Comparison of ENCODE assay signal across 8 cellular contexts in the genomic region with DNA sequence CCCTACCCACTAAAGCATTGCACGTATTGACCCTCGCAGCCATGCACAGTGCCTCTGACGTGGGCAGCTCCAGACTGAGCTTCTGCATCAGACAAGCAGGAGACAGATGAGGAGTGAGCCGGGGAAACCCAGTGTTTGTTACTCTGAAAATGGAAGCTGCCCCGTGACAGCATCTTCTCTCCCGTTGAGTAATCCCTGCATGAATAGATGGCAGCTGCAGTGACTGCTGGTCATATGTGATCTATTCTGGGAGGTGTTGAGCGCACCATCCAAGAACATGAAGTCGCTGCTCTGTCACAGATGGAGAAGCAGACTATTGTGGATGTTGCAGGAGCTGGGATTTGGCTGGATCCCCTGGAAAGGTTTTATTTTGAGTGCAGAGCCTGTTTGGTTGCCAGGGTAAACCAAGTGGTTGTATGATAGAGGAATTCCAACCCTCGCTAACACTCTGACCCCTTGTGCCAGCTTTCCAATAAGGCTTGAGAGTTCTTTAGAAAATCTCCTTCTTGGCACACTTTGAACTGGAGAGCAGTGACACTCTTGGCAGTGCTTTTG.
DNase-seq lines count a peak whose midpoint lies in the region; ATAC-seq and TF ChIP-seq lines count a peak whose summit lies in the region.
"Had no signal": no experiment of that assay in that cellular context is flagged by ENCODE, and none has a peak within 500 bp of the region (broad histone marks: within the 10 kb centered on the region; RNA-seq: fewer than 3 reads in every experiment).

No MANE protein-coding gene starts in this region.

- DNase-seq in SHP77 (lab: John Stamatoyannopoulos, UW) = peak; percentile 62 to 66
- DNase-seq in right atrium auricular region (ENCODE audit: low spot score) = peak; percentile 85
- DNase-seq in thoracic aorta (ENCODE audit: low spot score) = peak; percentile 38
- DNase-seq in GOT3 (lab: John Stamatoyannopoulos, UW) = no peak
- DNase-seq in NCI-H1048 (lab: John Stamatoyannopoulos, UW) = no peak
- no peak for DNase-seq in NCI-H2081 (lab: John Stamatoyannopoulos, UW)
- DNase-seq: trophoblast cell had no signal

- H3K9me3 ChIP-seq in right atrium auricular region (peaks cover 0 to 14% of the 10 kb centered on the region in 2 donors), thoracic aorta (no peaks in the 10 kb centered on the region)

- ATAC-seq in GM21447 (IDR thresholded peaks at IDR 0.05; ENCODE audit: unreplicated experiment) (peak; percentile 52), thoracic aorta (ENCODE audit: insufficient number of reproducible peaks, low FRiP score, low read depth) (peak; percentile 79)

- H3K27ac ChIP-seq in right atrium auricular region (peak overlapping the region; percentile 86 to 90), thoracic aorta (peak overlapping the region; percentile 73 to 76)

- H3K4me3 ChIP-seq in right atrium auricular region (peak overlapping the region in 1 of 2 donors; percentile 7), thoracic aorta (peak overlapping the region; percentile 65)

- H3K36me3 ChIP-seq in right atrium auricular region (no peaks in the 10 kb centered on the region), thoracic aorta (no peaks in the 10 kb centered on the region)

- TF ChIP-seq CTCF in right atrium auricular region (IDR thresholded peaks at IDR 0.05) (peak in 1 of 2 donors; percentile 13), thoracic aorta (IDR thresholded peaks at IDR 0.05) (no peak)

- H3K27me3 ChIP-seq in right atrium auricular region (no peaks in the 10 kb centered on the region), thoracic aorta (replicated peaks; ENCODE audit: insufficient read depth) (no peaks in the 10 kb centered on the region)

- peaks cover 0 to 48% of the 10 kb centered on the region in 2 donors for H3K4me1 ChIP-seq in right atrium auricular region
- H3K4me1 ChIP-seq in thoracic aorta (ENCODE audit: control insufficient read depth in 1 of 2, low read depth in 2 of 2) = peaks cover 32 to 54% of the 10 kb centered on the region in 2 donors

Comparison
In these comparisons a context has a peak if more than half of its experiments do, and no peak if none do; other contexts are left out.
1. DNase-seq: peak in SHP77 (2 of 2), right atrium auricular region (single experiment) and thoracic aorta (single experiment); none in GOT3 (single experiment), NCI-H1048 (single experiment) and NCI-H2081 (0 of 2).